9 cellular contexts compared by ENCODE assay signal in genomic region chr15:28885630-28886430, GRCh38. TPM values are rescaled to one million over a fixed set of nuclear protein-coding genes. Genes with fewer than 3 reads are reported as not detected.
A peak's percentile ranks its signal among the peaks of the same experiment; 100 is the strongest.
DNase-seq lines count a peak whose midpoint lies in the region; ATAC-seq and TF ChIP-seq lines count a peak whose summit lies in the region.
"Had no signal": no experiment of that assay in that cellular context is flagged by ENCODE, and none has a peak within 500 bp of the region (broad histone marks: within the 10 kb centered on the region; RNA-seq: fewer than 3 reads in every experiment).

APBA2 (plus strand) TSS chr15:28885974; CDS start chr15:29053885, 167,911 bp downstream.

- no peak for TF ChIP-seq CTCF in fibroblast of lung (conservative IDR thresholded peaks at IDR 0.05 in 1 of 2, IDR thresholded peaks at IDR 0.05 in 1 of 2; ENCODE audit: low read depth in 1 of 2, low read length in 2 of 2)
- no peak for TF ChIP-seq CTCF in osteoblast (IDR thresholded peaks at IDR 0.05; ENCODE audit: extremely low read depth, low read depth, low read length)

- peak within 1 kb of the TSS; percentile 67 to 87 (median 82); a peak in 21 of 22 replicates for H3K9ac ChIP-seq in BLaER1 treated with 17β-estradiol and CSF1 and Interleukin-3, amounts not matched to agents 10 nM and 100 nM
- peak within 1 kb of the TSS; percentile 66 for H3K9ac ChIP-seq in fibroblast of lung (ENCODE audit: insufficient read depth, low read length)

- peak within 1 kb of the TSS; percentile 77 to 93 (median 91) for H3K4me2 ChIP-seq in BLaER1 treated with 17β-estradiol and CSF1 and Interleukin-3, amounts not matched to agents 10 nM and 100 nM
- H3K4me2 ChIP-seq in fibroblast of lung (ENCODE audit: extremely low read depth, insufficient read depth, low read length), result peak within 1 kb of the TSS; percentile 78
- peak within 1 kb of the TSS; percentile 67 for H3K4me2 ChIP-seq in osteoblast (ENCODE audit: insufficient read depth, low read length)

- peak within 1 kb of the TSS; percentile 60 to 77 (median 69) for H3K4me3 ChIP-seq in BLaER1 treated with 17β-estradiol and CSF1 and Interleukin-3, amounts not matched to agents 10 nM and 100 nM
- H3K4me3 ChIP-seq in fibroblast of lung (replicated peaks in 1 of 4; ENCODE audit: control extremely low read depth in 1 of 4, insufficient read depth in 1 of 4, low read depth in 3 of 4, low read length in 4 of 4) (peak within 1 kb of the TSS; percentile 55 to 62 (median 58)), osteoblast (ENCODE audit: insufficient read depth, low read length) (peak within 1 kb of the TSS; percentile 65)

- peaks cover 0 to 19% (median 0%) of the 10 kb centered on the region in 11 experiments; a peak in 7 of 22 replicates for H4K20me1 ChIP-seq in BLaER1 treated with 17β-estradiol and CSF1 and Interleukin-3, amounts not matched to agents 10 nM and 100 nM
- H4K20me1 ChIP-seq in fibroblast of lung (ENCODE audit: control insufficient read depth, extremely low read depth, insufficient read depth, low read length), result no peaks in the 10 kb centered on the region
- H4K20me1 ChIP-seq in osteoblast (ENCODE audit: insufficient read depth, low read length), result peaks cover 3% of the 10 kb centered on the region

- H3K9me3 ChIP-seq in BLaER1 treated with 17β-estradiol and CSF1 and Interleukin-3, amounts not matched to agents 10 nM and 100 nM (replicated peaks in 1 of 11), result peaks cover 0 to 10% (median 0%) of the 10 kb centered on the region in 11 experiments; a peak in 6 of 22 replicates
- H3K9me3 ChIP-seq in fibroblast of lung (ENCODE audit: control insufficient read depth, insufficient read depth, low read depth, low read length), result no peaks in the 10 kb centered on the region
- no peaks in the 10 kb centered on the region for H3K9me3 ChIP-seq in osteoblast (ENCODE audit: low read depth, low read length)

- DNase-seq in M059J (ENCODE audit: low read depth), result peak; percentile 24
- DNase-seq in activated T-cell treated with anti-CD3 and anti-CD28 coated beads, Interleukin-2, amount 50 U/mL, for 1 hour, result peak; percentile 74
- DNase-seq in fibroblast of lung (ENCODE audit: low read depth in 2 of 2), result peak; percentile 48 to 50
- peak; percentile 92 for DNase-seq in osteoblast (ENCODE audit: insufficient read length, low spot score, missing footprints)
- DNase-seq in RPMI8226, result no peak

- H3K79me2 ChIP-seq in fibroblast of lung (ENCODE audit: control insufficient read depth, insufficient read depth, low read length), result no peaks in the 10 kb centered on the region
- H3K79me2 ChIP-seq in osteoblast (ENCODE audit: insufficient read depth, low read length), result no peaks in the 10 kb centered on the region

- peaks cover 40 to 72% (median 66%) of the 10 kb centered on the region in 10 experiments for H3K4me1 ChIP-seq in BLaER1 treated with 17β-estradiol and CSF1 and Interleukin-3, amounts not matched to agents 10 nM and 100 nM
- H3K4me1 ChIP-seq in fibroblast of lung (ENCODE audit: control insufficient read depth, extremely low read depth, insufficient read depth, low read length) (peaks cover 2% of the 10 kb centered on the region), osteoblast (ENCODE audit: insufficient read depth, low read length) (no peaks in the 10 kb centered on the region)

- H3K27ac ChIP-seq in BLaER1 treated with 17β-estradiol and CSF1 and Interleukin-3, amounts not matched to agents 10 nM and 100 nM, result peak within 1 kb of the TSS in 10 of 11 experiments; percentile 40 to 85 (median 82); a peak in 20 of 22 replicates
- H3K27ac ChIP-seq in fibroblast of lung (ENCODE audit: insufficient read depth, low read length) (no peak within 1 kb of the TSS), osteoblast (ENCODE audit: low read depth, low read length) (no peak within 1 kb of the TSS)

- H2AFZ ChIP-seq in fibroblast of lung (ENCODE audit: low read length), result peak within 1 kb of the TSS; percentile 49
- peak within 1 kb of the TSS; percentile 59 for H2AFZ ChIP-seq in osteoblast (ENCODE audit: low read length)

- H3K36me3 ChIP-seq in BLaER1 treated with 17β-estradiol and CSF1 and Interleukin-3, amounts not matched to agents 10 nM and 100 nM, result no peaks in the 10 kb centered on the region
- H3K36me3 ChIP-seq in fibroblast of lung (ENCODE audit: control insufficient read depth, insufficient read depth, low read length) (no peaks in the 10 kb centered on the region), osteoblast (ENCODE audit: insufficient read depth, low read length) (no peaks in the 10 kb centered on the region)

- peaks cover 0 to 22% (median 0%) of the 10 kb centered on the region in 11 experiments; a peak in 5 of 22 replicates for H3K27me3 ChIP-seq in BLaER1 treated with 17β-estradiol and CSF1 and Interleukin-3, amounts not matched to agents 10 nM and 100 nM
- no peaks in the 10 kb centered on the region for H3K27me3 ChIP-seq in fibroblast of lung (ENCODE audit: control insufficient read depth, insufficient read depth, low read length)
- H3K27me3 ChIP-seq in osteoblast (ENCODE audit: insufficient read depth, low read length), result peaks cover 9% of the 10 kb centered on the region

- ATAC-seq in HG02852 (IDR thresholded peaks at IDR 0.05; ENCODE audit: unreplicated experiment) (no peak), HG02884 (IDR thresholded peaks at IDR 0.05; ENCODE audit: unreplicated experiment) (no peak)

RNA-seq across cellular contexts. Expression of gene APBA2, which starts in this region (rescaled TPM):
- total RNA-seq in M059J (2014; rRNA removed; shearing (Covaris generic)), result 9.2 and 11.2 TPM in 2 replicates
- 18.2 and 20.3 TPM in 2 replicates for total RNA-seq in fibroblast of lung
- 9.5 and 11.8 TPM in 2 replicates for polyA plus RNA-seq in fibroblast of lung
- polyA plus RNA-seq in fibroblast of lung (2012), result 11.9 and 14.4 TPM in 2 replicates
- 18.3 and 22.9 TPM in 2 replicates for polyA minus RNA-seq in fibroblast of lung (ENCODE audit: low replicate concordance)
- total RNA-seq in osteoblast, result 6.2 and 8.8 TPM in 2 replicates
- total RNA-seq: myocyte had no signal

Comparison
In these comparisons a context has a peak if more than half of its experiments do, and no peak if none do; other contexts are left out.
1. H3K27ac ChIP-seq: peak in BLaER1 treated with 17β-estradiol and CSF1 and Interleukin-3, amounts not matched to agents 10 nM and 100 nM (10 of 11); none in fibroblast of lung (single experiment) and osteoblast (single experiment).
2. Peak in every context shown above with its lines, with median percentiles within 50 percentile points of each other: H3K4me2 ChIP-seq and H3K4me3 ChIP-seq.